ENCODE assay signal across 11 cellular contexts in the genomic region with DNA sequence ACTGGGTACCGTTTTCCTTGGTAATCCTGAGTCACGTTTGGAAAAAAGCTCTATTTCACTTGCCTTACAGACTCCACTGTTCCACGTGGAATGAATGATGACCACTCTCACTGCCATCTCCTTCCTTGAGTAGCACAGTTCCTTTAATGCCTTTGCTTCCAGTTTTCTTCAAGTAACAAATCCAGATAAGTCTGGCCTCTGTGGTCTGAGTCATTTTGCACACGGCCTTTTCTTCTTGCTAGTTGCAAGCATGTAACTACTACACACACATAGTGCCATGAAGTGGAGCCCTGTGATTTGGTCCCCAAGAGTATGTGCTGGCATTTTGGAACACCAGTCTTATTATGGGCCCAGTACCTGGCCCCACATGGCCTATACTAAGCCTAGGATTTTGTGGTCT.
A peak's percentile ranks its signal among the peaks of the same experiment; 100 is the strongest.
DNase-seq lines count a peak whose midpoint lies in the region; ATAC-seq, FAIRE-seq and TF ChIP-seq lines count a peak whose summit lies in the region.
"Had no signal": no experiment of that assay in that cellular context is flagged by ENCODE, and none has a peak within 500 bp of the region (broad histone marks: within the 10 kb centered on the region; RNA-seq: fewer than 3 reads in every experiment).

No MANE protein-coding gene starts in this region.

- H2BK15ac ChIP-seq in mesenchymal stem cell (ENCODE audit: low read depth, poor library complexity, severe bottlenecking) = no peak overlapping the region

- H2AFZ ChIP-seq in mesenchymal stem cell (ENCODE audit: low read depth, low read length) = no peak overlapping the region

- peak overlapping the region in 1 of 2 experiments; percentile 71 for H3K18ac ChIP-seq in mesenchymal stem cell (ENCODE audit: low read depth in 1 of 2, low read length in 2 of 2)

- H3K9me3 Mint-ChIP-seq in central memory CD8-positive, alpha-beta T cell = no peaks in the 10 kb centered on the region
- H3K9me3 Mint-ChIP-seq in T-helper 2 cell treated with Interferon-gamma antibody and Interleukin-4, amounts not matched to agents 5 μg/mL and 100 μg/mL, for 36 hours = no peaks in the 10 kb centered on the region
- H3K9me3 Mint-ChIP-seq: CD4-positive, alpha-beta T cell had no signal

- in situ Hi-C loops in ACHN (cut with HindIII; ENCODE audit: low pct_ligation_motif_present, low pct_unique_long_range_greater_than_20kb, low sequenced_read_pairs) = no loop called here

- no peaks in the 10 kb centered on the region for H3K36me3 Mint-ChIP-seq in central memory CD8-positive, alpha-beta T cell (ENCODE audit: insufficient read depth)
- H3K36me3 Mint-ChIP-seq in T-helper 2 cell treated with Interferon-gamma antibody and Interleukin-4, amounts not matched to agents 5 μg/mL and 100 μg/mL, for 36 hours (ENCODE audit: low read depth) = no peaks in the 10 kb centered on the region

- H3K4me1 ChIP-seq in mesenchymal stem cell (ENCODE audit: control insufficient read depth, insufficient read depth, low read depth, low read length) = peaks cover 7% of the 10 kb centered on the region

- no peak for ATAC-seq in central memory CD8-positive, alpha-beta T cell (replicated peaks; ENCODE audit: extremely low read depth, poor library complexity, severe bottlenecking)
- ATAC-seq in HG02884 (IDR thresholded peaks at IDR 0.05; ENCODE audit: unreplicated experiment) = no peak
- ATAC-seq: HepG2 had no signal

- no peak for TF ChIP-seq CTCF in D721Med (IDR thresholded peaks at IDR 0.05; ENCODE audit: insufficient read depth, missing control alignments)

- H2BK5ac ChIP-seq in mesenchymal stem cell (ENCODE audit: low read depth, low read length, poor library complexity, severe bottlenecking) = no peak overlapping the region

- H4K8ac ChIP-seq in mesenchymal stem cell (ENCODE audit: low read length) = no peak overlapping the region

- peak overlapping the region; percentile 19 for H2AK5ac ChIP-seq in mesenchymal stem cell (ENCODE audit: low read length, severe bottlenecking)

- H3K4me3 Mint-ChIP-seq in central memory CD8-positive, alpha-beta T cell = peak overlapping the region; percentile 36
- no peak overlapping the region for H3K4me3 Mint-ChIP-seq in T-helper 2 cell treated with Interferon-gamma antibody and Interleukin-4, amounts not matched to agents 5 μg/mL and 100 μg/mL, for 36 hours
- H3K4me3 Mint-ChIP-seq: CD4-positive, alpha-beta T cell had no signal

- DNase-seq in ACHN (peak; percentile 50), LHCN-M2 (ENCODE audit: low read depth) (peak; percentile 93), mesenchymal stem cell (peak; percentile 91), D721Med (ENCODE audit: insufficient read length, low spot score) (no peak)
- no peak for DNase-seq in central memory CD8-positive, alpha-beta T cell (ENCODE audit: low spot score in 2 of 2)
- DNase-seq in stimulated activated CD4-positive, alpha-beta T cell treated with anti-CD3 and anti-CD28 coated beads, Interleukin-2, amount 100 ng/mL, for 24 hours = no peak
- no peak for DNase-seq in T-helper 2 cell treated with Interferon-gamma antibody and Interleukin-4, amounts not matched to agents 5 μg/mL and 100 μg/mL, for 36 hours (ENCODE audit: low spot score)
- DNase-seq: CD4-positive, alpha-beta T cell had no signal

- no peak overlapping the region for H3K27ac Mint-ChIP-seq in central memory CD8-positive, alpha-beta T cell (ENCODE audit: low read depth)
- no peak overlapping the region for H3K27ac Mint-ChIP-seq in T-helper 2 cell treated with Interferon-gamma antibody and Interleukin-4, amounts not matched to agents 5 μg/mL and 100 μg/mL, for 36 hours
- H3K27ac Mint-ChIP-seq: CD4-positive, alpha-beta T cell had no signal

- H3K79me1 ChIP-seq in mesenchymal stem cell (replicated peaks; ENCODE audit: low read length, poor library complexity, severe bottlenecking) = peaks cover 11% of the 10 kb centered on the region

- H3K14ac ChIP-seq in mesenchymal stem cell (ENCODE audit: low read length in 2 of 2) = no peak overlapping the region

- H3K4me1 Mint-ChIP-seq in central memory CD8-positive, alpha-beta T cell = no peaks in the 10 kb centered on the region
- H3K4me1 Mint-ChIP-seq in T-helper 2 cell treated with Interferon-gamma antibody and Interleukin-4, amounts not matched to agents 5 μg/mL and 100 μg/mL, for 36 hours (ENCODE audit: low read depth) = no peaks in the 10 kb centered on the region

- 52% methylated on average over 4 of the region's 4 CpGs for WGBS in mesenchymal stem cell

- H4K91ac ChIP-seq in mesenchymal stem cell (ENCODE audit: low read length) = no peak overlapping the region

- H3K27ac ChIP-seq in mesenchymal stem cell (ENCODE audit: low read length, poor library complexity, severe bottlenecking) = peak overlapping the region; percentile 95
- H3K27ac ChIP-seq: neutrophil had no signal

- H3K27me3 ChIP-seq in mesenchymal stem cell (ENCODE audit: control insufficient read depth in 1 of 2, insufficient read depth in 1 of 2, low read length in 2 of 2) = no peaks in the 10 kb centered on the region
- H3K27me3 ChIP-seq: neutrophil had no signal

- H3K4ac ChIP-seq in mesenchymal stem cell (ENCODE audit: low read depth in 1 of 2, low read length in 2 of 2) = peak overlapping the region in 1 of 2 experiments; percentile 60

- H2BK120ac ChIP-seq in mesenchymal stem cell (ENCODE audit: low read depth, low read length) = no peak overlapping the region

- H3K23ac ChIP-seq in mesenchymal stem cell (ENCODE audit: low read length in 2 of 2) = no peak overlapping the region

- peaks cover 8 to 82% of the 10 kb centered on the region in 2 experiments for H3K36me3 ChIP-seq in mesenchymal stem cell (ENCODE audit: control insufficient read depth in 1 of 2, insufficient read depth in 2 of 2, low read depth in 1 of 2, low read length in 2 of 2)
- H3K36me3 ChIP-seq: neutrophil had no signal

- H2BK12ac ChIP-seq in mesenchymal stem cell (ENCODE audit: low read length in 2 of 2) = no peak overlapping the region

- H3K4me2 ChIP-seq in mesenchymal stem cell (ENCODE audit: low read length, poor library complexity, severe bottlenecking) = no peak overlapping the region

- H3K9me3 ChIP-seq in mesenchymal stem cell (ENCODE audit: control insufficient read depth, low read length) = no peaks in the 10 kb centered on the region
- H3K9me3 ChIP-seq: neutrophil had no signal

- peak overlapping the region; percentile 93 for H3K9ac ChIP-seq in mesenchymal stem cell (ENCODE audit: low read length)

- no peaks in the 10 kb centered on the region for H3K27me3 Mint-ChIP-seq in central memory CD8-positive, alpha-beta T cell
- H3K27me3 Mint-ChIP-seq in T-helper 2 cell treated with Interferon-gamma antibody and Interleukin-4, amounts not matched to agents 5 μg/mL and 100 μg/mL, for 36 hours (ENCODE audit: low read depth) = peaks cover 5% of the 10 kb centered on the region
- H3K27me3 Mint-ChIP-seq: CD4-positive, alpha-beta T cell had no signal

- peak overlapping the region in 1 of 2 experiments; percentile 69 for H3K4me3 ChIP-seq in mesenchymal stem cell (ENCODE audit: insufficient read depth in 1 of 2, low read depth in 1 of 2, low read length in 2 of 2)

- FAIRE-seq in D721Med (lab: Jason Lieb, UNC) = no peak
- FAIRE-seq: HepG2 had no signal

Comparison
In these comparisons a context has a peak if more than half of its experiments do, and no peak if none do; other contexts are left out.
1. DNase-seq: peak in ACHN (single experiment), LHCN-M2 (single experiment) and mesenchymal stem cell (single experiment); none in central memory CD8-positive, alpha-beta T cell (0 of 2), stimulated activated CD4-positive, alpha-beta T cell treated with anti-CD3 and anti-CD28 coated beads, Interleukin-2, amount 100 ng/mL, for 24 hours (0 of 2), T-helper 2 cell treated with Interferon-gamma antibody and Interleukin-4, amounts not matched to agents 5 μg/mL and 100 μg/mL, for 36 hours (single experiment) and D721Med (single experiment).